In genomic region chr11:41461057-41461681, GRCh38 we compare ENCODE assay signal across 9 cellular contexts. TPM values are rescaled to one million over a fixed set of nuclear protein-coding genes. Genes with fewer than 3 reads are reported as not detected.
DNase-seq lines count a peak whose midpoint lies in the region; ATAC-seq, FAIRE-seq and TF ChIP-seq lines count a peak whose summit lies in the region.
"Had no signal": no experiment of that assay in that cellular context is flagged by ENCODE, and none has a peak within 500 bp of the region (broad histone marks: within the 10 kb centered on the region; RNA-seq: fewer than 3 reads in every experiment).

No MANE protein-coding gene starts in this region.

- H3K27me3 ChIP-seq in naive thymus-derived CD4-positive, alpha-beta T cell (ENCODE audit: control insufficient read depth in 2 of 2, insufficient read depth in 2 of 2, low read length in 2 of 2): no peaks in the 10 kb centered on the region

- H3K36me3 ChIP-seq in naive thymus-derived CD4-positive, alpha-beta T cell (ENCODE audit: control insufficient read depth in 2 of 3, insufficient read depth in 3 of 3, low read length in 3 of 3): no peaks in the 10 kb centered on the region

- H3K27ac ChIP-seq in naive thymus-derived CD4-positive, alpha-beta T cell (ENCODE audit: low read depth, low read length): no peak overlapping the region

- CTCF ChIA-PET in naive thymus-derived CD4-positive, alpha-beta T cell (lab: Charles Lee): interaction anchor here (0.7 to 1.0 kb wide), 2 partner anchors 12 to 1788 kb away, joined by 3 to 4 read pairs; no protein-coding TSS in a partner anchor

- no peak overlapping the region for H3K4me3 ChIP-seq in naive thymus-derived CD4-positive, alpha-beta T cell (ENCODE audit: low read length)

- intact Hi-C loops in naive thymus-derived CD4-positive, alpha-beta T cell (cut with micrococcal nuclease): no loop called here

- TF ChIP-seq CTCF in glutamatergic neuron (IDR thresholded peaks at IDR 0.05; ENCODE audit: partially characterized antibody, unreplicated experiment): peak; percentile 95

- POLR2A ChIA-PET in naive thymus-derived CD4-positive, alpha-beta T cell (lab: Charles Lee): no interaction called here

- peak; percentile 10 for DNase-seq in RKO (ENCODE audit: low spot score)
- no peak for DNase-seq in glutamatergic neuron
- DNase-seq in NOMO-1 (lab: John Stamatoyannopoulos, UW; ENCODE audit: unreplicated experiment in 2 of 2): no peak
- no peak for DNase-seq in naive thymus-derived CD4-positive, alpha-beta T cell

- no peaks in the 10 kb centered on the region for H3K27me3 Mint-ChIP-seq in glutamatergic neuron (ENCODE audit: unreplicated experiment)
- H3K27me3 Mint-ChIP-seq in naive thymus-derived CD4-positive, alpha-beta T cell: peaks cover 6 to 24% (median 17%) of the 10 kb centered on the region in 5 donors

- no peaks in the 10 kb centered on the region for H3K4me1 ChIP-seq in naive thymus-derived CD4-positive, alpha-beta T cell (ENCODE audit: control insufficient read depth in 2 of 2, insufficient read depth in 2 of 2, low read length in 2 of 2)

- FAIRE-seq in A204.1 (lab: Jason Lieb, UNC): peak; percentile 89

- H3K27ac Mint-ChIP-seq in glutamatergic neuron (ENCODE audit: unreplicated experiment): no peak overlapping the region
- H3K27ac Mint-ChIP-seq in naive thymus-derived CD4-positive, alpha-beta T cell: no peak overlapping the region

- no peaks in the 10 kb centered on the region for H3K36me3 Mint-ChIP-seq in glutamatergic neuron (ENCODE audit: unreplicated experiment)
- no peaks in the 10 kb centered on the region for H3K36me3 Mint-ChIP-seq in naive thymus-derived CD4-positive, alpha-beta T cell

- no peak overlapping the region for H3K4me3 Mint-ChIP-seq in glutamatergic neuron (ENCODE audit: unreplicated experiment)
- no peak overlapping the region for H3K4me3 Mint-ChIP-seq in naive thymus-derived CD4-positive, alpha-beta T cell

- no peaks in the 10 kb centered on the region for H3K9me3 ChIP-seq in naive thymus-derived CD4-positive, alpha-beta T cell (ENCODE audit: control insufficient read depth in 2 of 3, low read length in 3 of 3)

- peaks cover 10% of the 10 kb centered on the region for H3K4me1 Mint-ChIP-seq in glutamatergic neuron (ENCODE audit: low read depth, unreplicated experiment)
- H3K4me1 Mint-ChIP-seq in naive thymus-derived CD4-positive, alpha-beta T cell: peaks cover 0 to 5% (median 0%) of the 10 kb centered on the region in 7 donors

- ATAC-seq in GM18867 (IDR thresholded peaks at IDR 0.05; ENCODE audit: unreplicated experiment): peak; percentile 52
- no peak for ATAC-seq in GM19455 (IDR thresholded peaks at IDR 0.05; ENCODE audit: unreplicated experiment)
- ATAC-seq in GM18861 (IDR thresholded peaks at IDR 0.05; ENCODE audit: unreplicated experiment): no peak
- ATAC-seq in naive thymus-derived CD4-positive, alpha-beta T cell: no peak

- no peaks in the 10 kb centered on the region for H3K9me3 Mint-ChIP-seq in glutamatergic neuron (ENCODE audit: unreplicated experiment)
- H3K9me3 Mint-ChIP-seq in naive thymus-derived CD4-positive, alpha-beta T cell: peaks cover 0 to 15% (median 2%) of the 10 kb centered on the region in 11 donors

RNA-seq across cellular contexts. Expression of gene LRRC4C, which starts 1.7 kb away (rescaled TPM):
- 0.64 TPM for total RNA-seq in glutamatergic neuron (ENCODE audit: unreplicated experiment)
- total RNA-seq in naive thymus-derived CD4-positive, alpha-beta T cell: not detected
- polyA plus RNA-seq in naive thymus-derived CD4-positive, alpha-beta T cell: not detected
- total RNA-seq: T-helper 2 cell treated with Interferon-gamma antibody and Interleukin-4, amounts not matched to agents 100 ng/mL and 5 ng/mL, for 36 hours had no signal
